ENCODE assay signal across 17 cellular contexts in genomic region chr10:93475227-93475626, GRCh38. TPM values are rescaled to one million over a fixed set of nuclear protein-coding genes. Genes with fewer than 3 reads are reported as not detected.
DNase-seq lines count a peak whose midpoint lies in the region; ATAC-seq and TF ChIP-seq lines count a peak whose summit lies in the region.
"Had no signal": no experiment of that assay in that cellular context is flagged by ENCODE, and none has a peak within 500 bp of the region (broad histone marks: within the 10 kb centered on the region; RNA-seq: fewer than 3 reads in every experiment).

No MANE protein-coding gene starts in this region.

- no peak overlapping the region for H3K4me3 Mint-ChIP-seq in mesothelial cell of epicardium
- H3K4me3 Mint-ChIP-seq: activated B cell treated with CpG ODN at 0.5 μM for 24 hours; activated CD8-positive, alpha-beta memory T cell treated with anti-CD3 and anti-CD28 coated beads, Interleukin-2, amount 10 ng/mL, durations not matched to agents 7 days and 5 days; CD4-positive, alpha-beta memory T cell; T-cell had no signal

- intact Hi-C loops in breast epithelium (cut with DNase I; ENCODE audit: low total_unique reads): no loop called here

- TF ChIP-seq CTCF in breast epithelium (IDR thresholded peaks at IDR 0.05): no peak
- no peak for TF ChIP-seq CTCF in mesothelial cell of epicardium (IDR thresholded peaks at IDR 0.05; ENCODE audit: unreplicated experiment)
- no peak for TF ChIP-seq CTCF in upper lobe of left lung (IDR thresholded peaks at IDR 0.05)
- no peak for TF ChIP-seq CTCF in BE2C (IDR thresholded peaks at IDR 0.05; ENCODE audit: low read depth, low read length)

- no peak for TF ChIP-seq POLR2A in breast epithelium (IDR thresholded peaks at IDR 0.05)
- no peak for TF ChIP-seq POLR2A in upper lobe of left lung (IDR thresholded peaks at IDR 0.05)

- TF ChIP-seq EP300 in upper lobe of left lung (IDR thresholded peaks at IDR 0.05): peak in 1 of 4 donors; percentile 43

- peaks cover 39% of the 10 kb centered on the region for H3K4me1 Mint-ChIP-seq in mesothelial cell of epicardium
- H3K4me1 Mint-ChIP-seq: activated B cell treated with CpG ODN at 0.5 μM for 24 hours; activated CD8-positive, alpha-beta memory T cell treated with anti-CD3 and anti-CD28 coated beads, Interleukin-2, amount 10 ng/mL, durations not matched to agents 7 days and 5 days; CD4-positive, alpha-beta memory T cell; T-cell had no signal

- peak overlapping the region; percentile 36 for H3K27ac Mint-ChIP-seq in mesothelial cell of epicardium
- H3K27ac Mint-ChIP-seq: activated B cell treated with CpG ODN at 0.5 μM for 24 hours; activated CD8-positive, alpha-beta memory T cell treated with anti-CD3 and anti-CD28 coated beads, Interleukin-2, amount 10 ng/mL, durations not matched to agents 7 days and 5 days; CD4-positive, alpha-beta memory T cell; T-cell had no signal

- peaks cover 0 to 36% of the 10 kb centered on the region in 2 donors for H3K4me1 ChIP-seq in breast epithelium
- peaks cover 29 to 47% (median 42%) of the 10 kb centered on the region in 4 donors for H3K4me1 ChIP-seq in upper lobe of left lung
- H3K4me1 ChIP-seq in BE2C: no peaks in the 10 kb centered on the region

- H3K9me3 ChIP-seq in breast epithelium: no peaks in the 10 kb centered on the region
- no peaks in the 10 kb centered on the region for H3K9me3 ChIP-seq in upper lobe of left lung
- H3K9me3 ChIP-seq in BE2C: no peaks in the 10 kb centered on the region
- H3K9me3 ChIP-seq: body of pancreas had no signal

- no peaks in the 10 kb centered on the region for H3K27me3 ChIP-seq in breast epithelium
- H3K27me3 ChIP-seq in upper lobe of left lung: no peaks in the 10 kb centered on the region
- no peaks in the 10 kb centered on the region for H3K27me3 ChIP-seq in BE2C
- H3K27me3 ChIP-seq: body of pancreas had no signal

- peak in 1 of 2 donors; percentile 11 for ATAC-seq in upper lobe of left lung (ENCODE audit: low FRiP score in 2 of 2)
- ATAC-seq: activated CD8-positive, alpha-beta memory T cell treated with anti-CD3 and anti-CD28 coated beads, Interleukin-2, amount 10 ng/mL, durations not matched to agents 7 days and 5 days; body of pancreas; GM12878; T-cell had no signal

- H3K27ac ChIP-seq in breast epithelium (peak overlapping the region; percentile 77 to 97), upper lobe of left lung (peak overlapping the region; percentile 35 to 77 (median 68))
- H3K27ac ChIP-seq: body of pancreas, parathyroid adenoma had no signal

- no peaks in the 10 kb centered on the region for H3K9me3 Mint-ChIP-seq in mesothelial cell of epicardium
- H3K9me3 Mint-ChIP-seq: activated B cell treated with CpG ODN at 0.5 μM for 24 hours; CD4-positive, alpha-beta memory T cell; T-cell had no signal

- 57 to 64% methylated on average over 2 of the region's 2 CpGs for WGBS in upper lobe of left lung, 2 donors

- H3K36me3 Mint-ChIP-seq in mesothelial cell of epicardium: no peaks in the 10 kb centered on the region
- H3K36me3 Mint-ChIP-seq: activated CD8-positive, alpha-beta memory T cell treated with anti-CD3 and anti-CD28 coated beads, Interleukin-2, amount 10 ng/mL, durations not matched to agents 7 days and 5 days; CD4-positive, alpha-beta memory T cell; T-cell had no signal

- H3K4me3 ChIP-seq in breast epithelium (no peak overlapping the region), upper lobe of left lung (no peak overlapping the region), BE2C (ENCODE audit: low read depth, low read length) (no peak overlapping the region)
- H3K4me3 ChIP-seq: body of pancreas, GM12878 had no signal

- H3K36me3 ChIP-seq in breast epithelium: no peaks in the 10 kb centered on the region
- no peaks in the 10 kb centered on the region for H3K36me3 ChIP-seq in upper lobe of left lung
- no peaks in the 10 kb centered on the region for H3K36me3 ChIP-seq in BE2C

- no peaks in the 10 kb centered on the region for H3K27me3 Mint-ChIP-seq in mesothelial cell of epicardium (ENCODE audit: low read depth)
- H3K27me3 Mint-ChIP-seq: activated B cell treated with CpG ODN at 0.5 μM for 24 hours; activated CD8-positive, alpha-beta memory T cell treated with anti-CD3 and anti-CD28 coated beads, Interleukin-2, amount 10 ng/mL, durations not matched to agents 7 days and 5 days had no signal

- peak; percentile 41 for DNase-seq in NCI-H2029 treated with DMSO at 0.1 percent for 48 hours (lab: John Stamatoyannopoulos, UW)
- no peak for DNase-seq in NCI-H2029 (lab: John Stamatoyannopoulos, UW)
- no peak for DNase-seq in breast epithelium (ENCODE audit: low spot score in 2 of 2)
- no peak for DNase-seq in mesothelial cell of epicardium (ENCODE audit: low spot score in 2 of 2, unreplicated experiment in 2 of 2)
- no peak for DNase-seq in upper lobe of left lung
- DNase-seq in BE2C: no peak
- DNase-seq in stimulated activated CD8-positive, alpha-beta memory T cell treated with anti-CD3 and anti-CD28 coated beads, Interleukin-4, amount 100 ng/mL, for 48 hours: no peak
- DNase-seq in HUDEP-2 (lab: John Stamatoyannopoulos, UW; ENCODE audit: unreplicated experiment in 76 of 76): no peak
- DNase-seq: activated B cell treated with CpG ODN at 0.5 μM for 24 hours; activated CD8-positive, alpha-beta memory T cell treated with anti-CD3 and anti-CD28 coated beads, Interleukin-2, amount 10 ng/mL, durations not matched to agents 7 days and 5 days; activated naive CD4-positive, alpha-beta T cell treated with Interleukin-2 at 50 U/mL for 16 hours; body of pancreas; CD4-positive, alpha-beta memory T cell; NCI-H2227 treated with DMSO at 0.1 percent for 48 hours; T-cell had no signal

RNA-seq across cellular contexts. Expression of gene MYOF, which starts 6.9 kb away (rescaled TPM):
- total RNA-seq in breast epithelium: 100 to 1,000 TPM; 118 to 131 (median 130) TPM
- total RNA-seq in mesothelial cell of epicardium: 53.3 to 58.5 TPM (median 56.0 TPM) in 3 replicates
- 100 to 1,000 TPM in 4 of 6 donors, 10 to 100 TPM in 2; 83.9 to 168 (median 129) TPM for total RNA-seq in upper lobe of left lung
- 0.09 TPM for polyA plus RNA-seq in BE2C (2012; ENCODE audit: insufficient read depth, insufficient read length, low read depth)
- polyA plus RNA-seq: CD4-positive, alpha-beta memory T cell had no signal

RNA-seq across cellular contexts. Expression of gene CEP55, which starts 21.2 kb away (rescaled TPM):
- total RNA-seq in breast epithelium: 1 to 10 TPM in 1 of 3 donors, under 1 TPM in 2; 0.33 to 2.1 (median 0.73) TPM
- 6.0 to 6.3 TPM (median 6.0 TPM) in 3 replicates for total RNA-seq in mesothelial cell of epicardium
- total RNA-seq in upper lobe of left lung: 1 to 10 TPM in 5 of 6 donors, not detected in 1; 1.3 to 3.3 (median 2.3) TPM
- polyA plus RNA-seq in BE2C (2012; ENCODE audit: insufficient read depth, insufficient read length, low read depth): 2.0 TPM
- total RNA-seq: body of pancreas had no signal
